ENCODE assay signal across 13 cellular contexts in genomic region chr17:82888583-82889495, GRCh38. TPM values are rescaled to one million over a fixed set of nuclear protein-coding genes. Genes with fewer than 3 reads are reported as not detected.
DNase-seq lines count a peak whose midpoint lies in the region; ATAC-seq, FAIRE-seq and TF ChIP-seq lines count a peak whose summit lies in the region.
"Had no signal": no experiment of that assay in that cellular context is flagged by ENCODE, and none has a peak within 500 bp of the region (broad histone marks: within the 10 kb centered on the region; RNA-seq: fewer than 3 reads in every experiment).

No MANE protein-coding gene starts in this region.

- peak overlapping the region; percentile 78 for H3K4me3 Mint-ChIP-seq in type B pancreatic cell

- DNase-seq in NCI-H748 (lab: John Stamatoyannopoulos, UW; ENCODE audit: unreplicated experiment) (peak; percentile 23), NCI-H748 treated with DMSO at 0.1 percent for 48 hours (lab: John Stamatoyannopoulos, UW) (no peak), bronchial epithelial cell (ENCODE audit: low read depth) (peak; percentile 15), lower lobe of right lung (peak; percentile 90), type B pancreatic cell (ENCODE audit: extremely low spot score, unreplicated experiment) (no peak), OCI-M1 (lab: John Stamatoyannopoulos, UW) (no peak)
- DNase-seq: DMS79 treated with DMSO at 0.1 percent for 48 hours; naive thymus-derived CD8-positive, alpha-beta T cell; NCI-H1105 treated with DMSO at 0.1 percent for 48 hours; stimulated activated naive CD8-positive, alpha-beta T cell treated with anti-CD3 and anti-CD28 coated beads, Interleukin-15, Interleukin-2, amounts not matched to agents 100 U/mL and 50 U/mL, for 24 hours had no signal

- peaks cover 64% of the 10 kb centered on the region for H3K4me1 Mint-ChIP-seq in type B pancreatic cell (ENCODE audit: unreplicated experiment)

- H3K27me3 Mint-ChIP-seq in type B pancreatic cell = no peaks in the 10 kb centered on the region
- H3K27me3 Mint-ChIP-seq: naive thymus-derived CD8-positive, alpha-beta T cell had no signal

- H3K4me3 ChIP-seq in bronchial epithelial cell (ENCODE audit: low read depth, low read length) (no peak overlapping the region), lower lobe of right lung (no peak overlapping the region)

- no peaks in the 10 kb centered on the region for H3K9me3 ChIP-seq in lower lobe of right lung

- H3K27ac Mint-ChIP-seq in type B pancreatic cell = peak overlapping the region; percentile 96

- intact Hi-C loops in lower lobe of right lung (cut with DNase I) = no loop called here

- peaks cover 15% of the 10 kb centered on the region for H3K36me3 Mint-ChIP-seq in type B pancreatic cell

- peak overlapping the region; percentile 83 for H3K27ac ChIP-seq in lower lobe of right lung

- no peak for FAIRE-seq in bronchial epithelial cell (lab: Jason Lieb, UNC)

- peaks cover 66% of the 10 kb centered on the region for H3K4me1 ChIP-seq in lower lobe of right lung

- no peaks in the 10 kb centered on the region for H3K27me3 ChIP-seq in bronchial epithelial cell (ENCODE audit: control insufficient read depth, insufficient read depth, low read length)
- H3K27me3 ChIP-seq in lower lobe of right lung (ENCODE audit: low read depth) = no peaks in the 10 kb centered on the region

- TF ChIP-seq CTCF in bronchial epithelial cell (IDR thresholded peaks at IDR 0.05; ENCODE audit: insufficient read depth, low read length, severe bottlenecking) (peak; percentile 1), lower lobe of right lung (IDR thresholded peaks at IDR 0.05) (no peak), type B pancreatic cell (conservative IDR thresholded peaks at IDR 0.05) (no peak)

- peaks cover 2% of the 10 kb centered on the region for H3K36me3 ChIP-seq in bronchial epithelial cell (ENCODE audit: control insufficient read depth, insufficient read depth, low read length)
- peaks cover 20% of the 10 kb centered on the region for H3K36me3 ChIP-seq in lower lobe of right lung

- no peaks in the 10 kb centered on the region for H3K9me3 Mint-ChIP-seq in type B pancreatic cell
- H3K9me3 Mint-ChIP-seq: naive thymus-derived CD8-positive, alpha-beta T cell; T-helper 2 cell treated with Interferon-gamma antibody and Interleukin-4, amounts not matched to agents 5 μg/mL and 100 μg/mL, for 36 hours had no signal

- ATAC-seq in lower lobe of right lung = peak; percentile 82 to 87
- ATAC-seq in GM21515 (IDR thresholded peaks at IDR 0.05; ENCODE audit: unreplicated experiment) = no peak
- no peak for ATAC-seq in HG02870 (IDR thresholded peaks at IDR 0.05; ENCODE audit: unreplicated experiment)
- ATAC-seq: naive thymus-derived CD8-positive, alpha-beta T cell; stimulated activated naive CD8-positive, alpha-beta T cell treated with anti-CD3 and anti-CD28 coated beads, Interleukin-15, Interleukin-2, amounts not matched to agents 100 U/mL and 50 U/mL, for 24 hours had no signal

RNA-seq across cellular contexts. Expression of gene ZNF750, which starts 49.0 kb away (rescaled TPM):
- total RNA-seq in bronchial epithelial cell = 3.2 and 13.8 TPM in 2 replicates
- 4.7 TPM for total RNA-seq in lower lobe of right lung
- 10.3 and 34.7 TPM in 2 replicates for total RNA-seq in type B pancreatic cell (ENCODE audit: low replicate concordance)
- total RNA-seq: naive thymus-derived CD8-positive, alpha-beta T cell had no signal

Comparison
In these comparisons a context has a peak if more than half of its experiments do, and no peak if none do; other contexts are left out.
1. DNase-seq: peak in NCI-H748 (single experiment), bronchial epithelial cell (single experiment) and lower lobe of right lung (single experiment); none in NCI-H748 treated with DMSO at 0.1 percent for 48 hours (single experiment), type B pancreatic cell (single experiment) and OCI-M1 (single experiment).
2. ATAC-seq: peak in lower lobe of right lung (2 of 2); none in GM21515 (single experiment) and HG02870 (single experiment).